ENCODE assay signal across 2 cellular contexts in the genomic region with DNA sequence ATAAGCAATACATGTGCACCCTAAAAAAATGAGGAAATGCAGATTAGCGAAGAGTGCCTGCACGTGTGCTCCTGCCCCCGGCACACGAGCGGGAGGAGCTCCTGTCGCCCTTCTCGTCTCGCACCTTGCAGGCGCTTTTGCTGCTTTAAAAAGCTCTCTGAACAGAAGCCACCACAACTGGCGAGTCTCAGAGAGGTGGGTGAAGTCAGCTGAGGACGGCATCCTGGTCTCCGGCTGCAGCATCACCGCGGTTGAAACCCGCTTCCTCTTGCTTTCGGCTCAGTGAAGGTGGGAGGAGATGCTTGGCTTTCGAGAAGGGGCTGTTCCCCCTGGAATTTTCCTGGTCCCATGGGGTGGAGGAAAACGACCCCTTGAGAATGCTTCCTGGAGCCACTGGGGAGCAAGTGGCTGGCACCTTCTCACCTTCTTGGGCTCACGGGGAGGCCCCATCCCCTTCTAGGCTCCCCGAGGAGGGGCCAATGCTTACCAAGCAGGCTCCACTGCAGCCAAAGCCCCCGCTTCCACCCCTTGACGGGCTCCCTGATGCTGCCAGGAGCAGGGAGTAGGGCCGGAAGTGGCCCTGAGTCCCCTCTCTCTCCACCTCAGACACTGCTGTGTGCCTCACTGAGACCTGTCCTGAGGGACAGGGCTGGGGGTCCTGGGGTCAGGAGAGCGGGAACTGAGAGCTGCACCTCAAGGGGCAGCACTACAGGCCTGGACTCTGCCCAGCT.
TF ChIP-seq lines count a peak whose summit lies in the region.

No MANE protein-coding gene starts in this region.

TF ChIP-seq in SK-N-SH, 30 proteins besides CTCF, POLR2A, EP300 and RAD21:
- TF ChIP-seq, protein P1, sequence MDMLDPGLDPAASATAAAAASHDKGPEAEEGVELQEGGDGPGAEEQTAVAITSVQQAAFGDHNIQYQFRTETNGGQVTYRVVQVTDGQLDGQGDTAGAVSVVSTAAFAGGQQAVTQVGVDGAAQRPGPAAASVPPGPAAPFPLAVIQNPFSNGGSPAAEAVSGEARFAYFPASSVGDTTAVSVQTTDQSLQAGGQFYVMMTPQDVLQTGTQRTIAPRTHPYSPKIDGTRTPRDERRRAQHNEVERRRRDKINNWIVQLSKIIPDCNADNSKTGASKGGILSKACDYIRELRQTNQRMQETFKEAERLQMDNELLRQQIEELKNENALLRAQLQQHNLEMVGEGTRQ (IDR thresholded peaks at IDR 0.05; ENCODE audit: borderline replicate concordance, low read depth, low read length): no peak
- TF ChIP-seq SIN3A (IDR thresholded peaks at IDR 0.05; ENCODE audit: borderline replicate concordance, low read depth, low read length) (no peak), JUND (IDR thresholded peaks at IDR 0.05) (no peak), YY1 (IDR thresholded peaks at IDR 0.05; ENCODE audit: low read depth) (no peak), FOSL2 (IDR thresholded peaks at IDR 0.05; ENCODE audit: borderline replicate concordance, low read depth) (no peak)
- TF ChIP-seq, protein P2, sequence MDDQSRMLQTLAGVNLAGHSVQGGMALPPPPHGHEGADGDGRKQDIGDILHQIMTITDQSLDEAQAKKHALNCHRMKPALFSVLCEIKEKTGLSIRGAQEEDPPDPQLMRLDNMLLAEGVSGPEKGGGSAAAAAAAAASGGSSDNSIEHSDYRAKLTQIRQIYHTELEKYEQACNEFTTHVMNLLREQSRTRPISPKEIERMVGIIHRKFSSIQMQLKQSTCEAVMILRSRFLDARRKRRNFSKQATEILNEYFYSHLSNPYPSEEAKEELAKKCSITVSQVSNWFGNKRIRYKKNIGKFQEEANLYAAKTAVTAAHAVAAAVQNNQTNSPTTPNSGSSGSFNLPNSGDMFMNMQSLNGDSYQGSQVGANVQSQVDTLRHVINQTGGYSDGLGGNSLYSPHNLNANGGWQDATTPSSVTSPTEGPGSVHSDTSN (IDR thresholded peaks at IDR 0.05): no peak
- TF ChIP-seq, protein P3, sequence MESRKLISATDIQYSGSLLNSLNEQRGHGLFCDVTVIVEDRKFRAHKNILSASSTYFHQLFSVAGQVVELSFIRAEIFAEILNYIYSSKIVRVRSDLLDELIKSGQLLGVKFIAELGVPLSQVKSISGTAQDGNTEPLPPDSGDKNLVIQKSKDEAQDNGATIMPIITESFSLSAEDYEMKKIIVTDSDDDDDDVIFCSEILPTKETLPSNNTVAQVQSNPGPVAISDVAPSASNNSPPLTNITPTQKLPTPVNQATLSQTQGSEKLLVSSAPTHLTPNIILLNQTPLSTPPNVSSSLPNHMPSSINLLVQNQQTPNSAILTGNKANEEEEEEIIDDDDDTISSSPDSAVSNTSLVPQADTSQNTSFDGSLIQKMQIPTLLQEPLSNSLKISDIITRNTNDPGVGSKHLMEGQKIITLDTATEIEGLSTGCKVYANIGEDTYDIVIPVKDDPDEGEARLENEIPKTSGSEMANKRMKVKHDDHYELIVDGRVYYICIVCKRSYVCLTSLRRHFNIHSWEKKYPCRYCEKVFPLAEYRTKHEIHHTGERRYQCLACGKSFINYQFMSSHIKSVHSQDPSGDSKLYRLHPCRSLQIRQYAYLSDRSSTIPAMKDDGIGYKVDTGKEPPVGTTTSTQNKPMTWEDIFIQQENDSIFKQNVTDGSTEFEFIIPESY (IDR thresholded peaks at IDR 0.05; ENCODE audit: borderline replicate concordance, low read depth): no peak

TF ChIP-seq in SK-N-SH treated with all-trans-retinoic acid at 6 μM for 48 hours, 23 proteins besides CTCF, POLR2A, EP300 and RAD21:
- TF ChIP-seq SNAI2 (CRISPR knock-in tag; IDR thresholded peaks at IDR 0.05) (no peak), RARB (CRISPR knock-in tag; IDR thresholded peaks at IDR 0.05) (no peak), ARNTL (CRISPR knock-in tag; IDR thresholded peaks at IDR 0.05; ENCODE audit: borderline replicate concordance, low read depth) (no peak), TOX (CRISPR knock-in tag; IDR thresholded peaks at IDR 0.05; ENCODE audit: borderline replicate concordance) (no peak), ISL1 (CRISPR knock-in tag; IDR thresholded peaks at IDR 0.05) (no peak), ZC3H10 (CRISPR knock-in tag; IDR thresholded peaks at IDR 0.05) (no peak), ZFP30 (CRISPR knock-in tag; IDR thresholded peaks at IDR 0.05) (no peak), ESRRG (CRISPR knock-in tag; IDR thresholded peaks at IDR 0.05) (no peak)
- TF ChIP-seq, protein P4, sequence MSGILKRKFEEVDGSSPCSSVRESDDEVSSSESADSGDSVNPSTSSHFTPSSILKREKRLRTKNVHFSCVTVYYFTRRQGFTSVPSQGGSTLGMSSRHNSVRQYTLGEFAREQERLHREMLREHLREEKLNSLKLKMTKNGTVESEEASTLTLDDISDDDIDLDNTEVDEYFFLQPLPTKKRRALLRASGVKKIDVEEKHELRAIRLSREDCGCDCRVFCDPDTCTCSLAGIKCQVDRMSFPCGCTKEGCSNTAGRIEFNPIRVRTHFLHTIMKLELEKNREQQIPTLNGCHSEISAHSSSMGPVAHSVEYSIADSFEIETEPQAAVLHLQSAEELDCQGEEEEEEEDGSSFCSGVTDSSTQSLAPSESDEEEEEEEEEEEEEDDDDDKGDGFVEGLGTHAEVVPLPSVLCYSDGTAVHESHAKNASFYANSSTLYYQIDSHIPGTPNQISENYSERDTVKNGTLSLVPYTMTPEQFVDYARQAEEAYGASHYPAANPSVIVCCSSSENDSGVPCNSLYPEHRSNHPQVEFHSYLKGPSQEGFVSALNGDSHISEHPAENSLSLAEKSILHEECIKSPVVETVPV (CRISPR knock-in tag; IDR thresholded peaks at IDR 0.05): no peak
- TF ChIP-seq, protein P5, sequence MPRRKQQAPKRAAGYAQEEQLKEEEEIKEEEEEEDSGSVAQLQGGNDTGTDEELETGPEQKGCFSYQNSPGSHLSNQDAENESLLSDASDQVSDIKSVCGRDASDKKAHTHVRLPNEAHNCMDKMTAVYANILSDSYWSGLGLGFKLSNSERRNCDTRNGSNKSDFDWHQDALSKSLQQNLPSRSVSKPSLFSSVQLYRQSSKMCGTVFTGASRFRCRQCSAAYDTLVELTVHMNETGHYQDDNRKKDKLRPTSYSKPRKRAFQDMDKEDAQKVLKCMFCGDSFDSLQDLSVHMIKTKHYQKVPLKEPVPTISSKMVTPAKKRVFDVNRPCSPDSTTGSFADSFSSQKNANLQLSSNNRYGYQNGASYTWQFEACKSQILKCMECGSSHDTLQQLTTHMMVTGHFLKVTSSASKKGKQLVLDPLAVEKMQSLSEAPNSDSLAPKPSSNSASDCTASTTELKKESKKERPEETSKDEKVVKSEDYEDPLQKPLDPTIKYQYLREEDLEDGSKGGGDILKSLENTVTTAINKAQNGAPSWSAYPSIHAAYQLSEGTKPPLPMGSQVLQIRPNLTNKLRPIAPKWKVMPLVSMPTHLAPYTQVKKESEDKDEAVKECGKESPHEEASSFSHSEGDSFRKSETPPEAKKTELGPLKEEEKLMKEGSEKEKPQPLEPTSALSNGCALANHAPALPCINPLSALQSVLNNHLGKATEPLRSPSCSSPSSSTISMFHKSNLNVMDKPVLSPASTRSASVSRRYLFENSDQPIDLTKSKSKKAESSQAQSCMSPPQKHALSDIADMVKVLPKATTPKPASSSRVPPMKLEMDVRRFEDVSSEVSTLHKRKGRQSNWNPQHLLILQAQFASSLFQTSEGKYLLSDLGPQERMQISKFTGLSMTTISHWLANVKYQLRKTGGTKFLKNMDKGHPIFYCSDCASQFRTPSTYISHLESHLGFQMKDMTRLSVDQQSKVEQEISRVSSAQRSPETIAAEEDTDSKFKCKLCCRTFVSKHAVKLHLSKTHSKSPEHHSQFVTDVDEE (CRISPR knock-in tag; IDR thresholded peaks at IDR 0.05): no peak
- TF ChIP-seq, protein P6, sequence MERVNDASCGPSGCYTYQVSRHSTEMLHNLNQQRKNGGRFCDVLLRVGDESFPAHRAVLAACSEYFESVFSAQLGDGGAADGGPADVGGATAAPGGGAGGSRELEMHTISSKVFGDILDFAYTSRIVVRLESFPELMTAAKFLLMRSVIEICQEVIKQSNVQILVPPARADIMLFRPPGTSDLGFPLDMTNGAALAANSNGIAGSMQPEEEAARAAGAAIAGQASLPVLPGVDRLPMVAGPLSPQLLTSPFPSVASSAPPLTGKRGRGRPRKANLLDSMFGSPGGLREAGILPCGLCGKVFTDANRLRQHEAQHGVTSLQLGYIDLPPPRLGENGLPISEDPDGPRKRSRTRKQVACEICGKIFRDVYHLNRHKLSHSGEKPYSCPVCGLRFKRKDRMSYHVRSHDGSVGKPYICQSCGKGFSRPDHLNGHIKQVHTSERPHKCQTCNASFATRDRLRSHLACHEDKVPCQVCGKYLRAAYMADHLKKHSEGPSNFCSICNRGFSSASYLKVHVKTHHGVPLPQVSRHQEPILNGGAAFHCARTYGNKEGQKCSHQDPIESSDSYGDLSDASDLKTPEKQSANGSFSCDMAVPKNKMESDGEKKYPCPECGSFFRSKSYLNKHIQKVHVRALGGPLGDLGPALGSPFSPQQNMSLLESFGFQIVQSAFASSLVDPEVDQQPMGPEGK (CRISPR knock-in tag; IDR thresholded peaks at IDR 0.05; ENCODE audit: borderline replicate concordance): no peak
